In genomic region chr17:76071497-76072148, GRCh38 we compare ENCODE assay signal across 8 cellular contexts. TPM values are rescaled to one million over a fixed set of nuclear protein-coding genes. Genes with fewer than 3 reads are reported as not detected.
DNase-seq lines count a peak whose midpoint lies in the region; ATAC-seq, FAIRE-seq and TF ChIP-seq lines count a peak whose summit lies in the region.

No MANE protein-coding gene starts in this region.

- no peak for TF ChIP-seq RAD21 in A549 (conservative IDR thresholded peaks at IDR 0.05 in 1 of 2, IDR thresholded peaks at IDR 0.05 in 1 of 2)

- no peak for TF ChIP-seq EP300 in A549 (IDR thresholded peaks at IDR 0.05)

- H3K4me3 ChIP-seq in A549 (peak overlapping the region; percentile 82), HFF-Myc (replicated peaks; ENCODE audit: low read depth, low read length) (peak overlapping the region; percentile 61), left lung (peak overlapping the region; percentile 77 to 79), thymus (ENCODE audit: low read length) (peak overlapping the region; percentile 73)

- intact Hi-C loops in left lung (cut with DNase I), result no loop called here

- no peaks in the 10 kb centered on the region for H3K9me3 Mint-ChIP-seq in activated naive CD4-positive, alpha-beta T cell treated with anti-CD3 and anti-CD28 coated beads, Interleukin-2, amount 50 U/mL, for 72 hours

- H3K4me1 ChIP-seq in A549, result peaks cover 33% of the 10 kb centered on the region
- H3K4me1 ChIP-seq in left lung, result peaks cover 19 to 56% of the 10 kb centered on the region in 2 donors
- H3K4me1 ChIP-seq in thymus (ENCODE audit: control insufficient read depth, insufficient read depth, low read length), result peaks cover 14% of the 10 kb centered on the region

- TF ChIP-seq CTCF in A549 (IDR thresholded peaks at IDR 0.05) (no peak), HFF-Myc (IDR thresholded peaks at IDR 0.05; ENCODE audit: low read depth, low read length, missing control alignments) (no peak), left lung (IDR thresholded peaks at IDR 0.05) (no peak)

- CTCF ChIA-PET in A549 (lab: Yijun Ruan, JAX), result interaction anchor here (1.2 to 2.0 kb wide), 3 partner anchors 57 to 208 kb away, joined by 4 to 7 read pairs (median 4); no protein-coding TSS in a partner anchor

- H3K27me3 ChIP-seq in left lung (peaks cover 33 to 34% of the 10 kb centered on the region in 2 donors), thymus (ENCODE audit: control insufficient read depth, insufficient read depth) (peaks cover 32% of the 10 kb centered on the region)

- ATAC-seq in A549 (peak; percentile 1 to 2; a peak in 3 of 6 replicates), left lung (peak; percentile 1), GM19397 (IDR thresholded peaks at IDR 0.05; ENCODE audit: unreplicated experiment) (no peak), HG02970 (IDR thresholded peaks at IDR 0.05; ENCODE audit: low FRiP score, unreplicated experiment) (no peak)
- peak; percentile 76 to 82 for ATAC-seq in activated naive CD4-positive, alpha-beta T cell treated with anti-CD3 and anti-CD28 coated beads, Interleukin-2, amount 50 U/mL, for 72 hours

- no peaks in the 10 kb centered on the region for H3K9me3 ChIP-seq in A549
- H3K9me3 ChIP-seq in left lung, result no peaks in the 10 kb centered on the region
- H3K9me3 ChIP-seq in thymus (ENCODE audit: control insufficient read depth), result no peaks in the 10 kb centered on the region

- no peak for TF ChIP-seq POLR2A in A549 (IDR thresholded peaks at IDR 0.05; ENCODE audit: low read length)

- FAIRE-seq in A549 (lab: Jason Lieb, UNC), result no peak

- H3K27ac Mint-ChIP-seq in activated naive CD4-positive, alpha-beta T cell treated with anti-CD3 and anti-CD28 coated beads, Interleukin-2, amount 50 U/mL, for 72 hours, result peak overlapping the region; percentile 99

- H3K4me2 ChIP-seq in A549, result peak overlapping the region; percentile 86

- 5% methylated on average over 17 of the region's 17 CpGs for WGBS in A549 (ENCODE audit: missing lambda C conversion rate)
- WGBS in thymus, result 32% methylated on average over 17 of the region's 17 CpGs

- POLR2A ChIA-PET in A549 (lab: Yijun Ruan, JAX), result interaction anchor here (1.0 kb wide), 5 partner anchors 15 to 52 kb away, joined by 3 to 4 read pairs (median 4); no protein-coding TSS in a partner anchor

- peaks cover 19 to 22% of the 10 kb centered on the region in 2 donors for H3K36me3 Mint-ChIP-seq in activated naive CD4-positive, alpha-beta T cell treated with anti-CD3 and anti-CD28 coated beads, Interleukin-2, amount 50 U/mL, for 72 hours

- H3K36me3 ChIP-seq in left lung, result peaks cover 0 to 29% of the 10 kb centered on the region in 2 donors
- H3K36me3 ChIP-seq in thymus (ENCODE audit: control insufficient read depth, insufficient read depth), result peaks cover 9% of the 10 kb centered on the region

- DNase-seq in A549 (ENCODE audit: low read depth in 1 of 2, low spot score in 1 of 2), result no peak
- DNase-seq in HFF-Myc (ENCODE audit: extremely low read depth, low read depth), result no peak
- peak; percentile 51 to 71 for DNase-seq in activated naive CD4-positive, alpha-beta T cell treated with anti-CD3 and anti-CD28 coated beads, Interleukin-2, amount 50 U/mL, for 72 hours (ENCODE audit: low spot score in 2 of 2)
- no peak for DNase-seq in left lung
- DNase-seq in putamen (ENCODE audit: low spot score), result no peak

- H3K27ac ChIP-seq in A549, result peak overlapping the region; percentile 87 to 88
- H3K27ac ChIP-seq in left lung, result peak overlapping the region in 1 of 2 donors; percentile 73
- peak overlapping the region; percentile 44 for H3K27ac ChIP-seq in thymus (ENCODE audit: low read depth)

TF ChIP-seq in A549, 52 proteins besides CTCF, POLR2A, EP300 and RAD21:
- TF ChIP-seq CBX8 (IDR thresholded peaks at IDR 0.05), result no peak
- TF ChIP-seq CEBPB (IDR thresholded peaks at IDR 0.05), result no peak
- TF ChIP-seq JUNB (IDR thresholded peaks at IDR 0.05), result no peak
- no peak for TF ChIP-seq NR3C1 (IDR thresholded peaks at IDR 0.05)
- no peak for TF ChIP-seq HOXA7 (CRISPR knock-in tag; IDR thresholded peaks at IDR 0.05)
- TF ChIP-seq TFCP2L1 (CRISPR knock-in tag; IDR thresholded peaks at IDR 0.05), result no peak
- no peak for TF ChIP-seq GATA3 (IDR thresholded peaks at IDR 0.05; ENCODE audit: borderline replicate concordance)
- TF ChIP-seq, protein P1, sequence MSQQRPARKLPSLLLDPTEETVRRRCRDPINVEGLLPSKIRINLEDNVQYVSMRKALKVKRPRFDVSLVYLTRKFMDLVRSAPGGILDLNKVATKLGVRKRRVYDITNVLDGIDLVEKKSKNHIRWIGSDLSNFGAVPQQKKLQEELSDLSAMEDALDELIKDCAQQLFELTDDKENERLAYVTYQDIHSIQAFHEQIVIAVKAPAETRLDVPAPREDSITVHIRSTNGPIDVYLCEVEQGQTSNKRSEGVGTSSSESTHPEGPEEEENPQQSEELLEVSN (IDR thresholded peaks at IDR 0.05; ENCODE audit: borderline replicate concordance, low read depth), result no peak
- TF ChIP-seq, protein P2, sequence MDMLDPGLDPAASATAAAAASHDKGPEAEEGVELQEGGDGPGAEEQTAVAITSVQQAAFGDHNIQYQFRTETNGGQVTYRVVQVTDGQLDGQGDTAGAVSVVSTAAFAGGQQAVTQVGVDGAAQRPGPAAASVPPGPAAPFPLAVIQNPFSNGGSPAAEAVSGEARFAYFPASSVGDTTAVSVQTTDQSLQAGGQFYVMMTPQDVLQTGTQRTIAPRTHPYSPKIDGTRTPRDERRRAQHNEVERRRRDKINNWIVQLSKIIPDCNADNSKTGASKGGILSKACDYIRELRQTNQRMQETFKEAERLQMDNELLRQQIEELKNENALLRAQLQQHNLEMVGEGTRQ (IDR thresholded peaks at IDR 0.05), result no peak

RNA-seq across cellular contexts. Expression of gene SRP68, which starts 0.7 kb away (rescaled TPM):
- 123 and 139 TPM in 2 replicates for polyA plus RNA-seq in A549 (2011; rRNA removed)
- 65.6 and 74.0 TPM in 2 replicates for polyA plus RNA-seq in A549 (2012; cell fraction: cytosol; rRNA removed)
- 52.8 and 87.8 TPM in 2 replicates for polyA plus RNA-seq in A549 (2012; cell fraction: nucleus; rRNA removed)
- 113 to 123 TPM (median 121 TPM) in 3 replicates for polyA plus RNA-seq in A549 (2017; fragmentation: RNase III; extraction: RNeasy Plus Mini Kit Qiagen cat#74134 plus additional on column Dnase treatment)
- polyA minus RNA-seq in A549 (2011; rRNA and poly(A)+ RNA removed), result 72.3 and 73.5 TPM in 2 replicates
- 100 to 1,000 TPM in 1 of 2 donors, 10 to 100 TPM in 1; 78.8 to 162 TPM for total RNA-seq in activated naive CD4-positive, alpha-beta T cell treated with anti-CD3 and anti-CD28 coated beads, Interleukin-2, amount 50 U/mL, for 72 hours
- total RNA-seq in left lung, result 10 to 100 TPM; 61.0 to 72.3 TPM
- 47.6 TPM for polyA plus RNA-seq in thymus

RNA-seq across cellular contexts. Expression of gene GALR2, which starts 3.0 kb away (rescaled TPM):
- polyA plus RNA-seq in A549 (2011; rRNA removed), result 0.32 and 0.38 TPM in 2 replicates
- 1.4 and 2.4 TPM in 2 replicates for polyA plus RNA-seq in A549 (2012; cell fraction: cytosol; rRNA removed)
- 1.7 and 3.3 TPM in 2 replicates for polyA plus RNA-seq in A549 (2012; cell fraction: nucleus; rRNA removed)
- polyA plus RNA-seq in A549 (2017; fragmentation: RNase III; extraction: RNeasy Plus Mini Kit Qiagen cat#74134 plus additional on column Dnase treatment), result 0.44 to 0.60 TPM (median 0.59 TPM) in 3 replicates
- 0.29 and 0.92 TPM in 2 replicates for polyA minus RNA-seq in A549 (2011; rRNA and poly(A)+ RNA removed)
- 10 to 100 TPM in 1 of 2 donors, 1 to 10 TPM in 1; 6.2 to 14.6 TPM for total RNA-seq in activated naive CD4-positive, alpha-beta T cell treated with anti-CD3 and anti-CD28 coated beads, Interleukin-2, amount 50 U/mL, for 72 hours
- under 1 TPM in 1 of 2 donors, not detected in 1; 0.23 TPM for total RNA-seq in left lung
- 0.09 TPM for polyA plus RNA-seq in thymus

RNA-seq across cellular contexts. Expression of gene ZACN, which starts 7.4 kb away (rescaled TPM):
- polyA plus RNA-seq in A549 (2011; rRNA removed) (0.12 TPM in 1 of 2 replicates, not detected in the other), A549 (2017; fragmentation: RNase III; extraction: RNeasy Plus Mini Kit Qiagen cat#74134 plus additional on column Dnase treatment) (0.20 to 0.30 TPM (median 0.21 TPM) in 3 replicates), thymus (10.3 TPM)
- polyA plus RNA-seq in A549 (2012; cell fraction: cytosol; rRNA removed), result 0.03 and 0.04 TPM in 2 replicates
- 0.24 and 0.30 TPM in 2 replicates for polyA plus RNA-seq in A549 (2012; cell fraction: nucleus; rRNA removed)
- polyA minus RNA-seq in A549 (2011; rRNA and poly(A)+ RNA removed), result not detected in 2 replicates
- 10 to 100 TPM in 1 of 2 donors, 1 to 10 TPM in 1; 6.8 to 15.7 TPM for total RNA-seq in activated naive CD4-positive, alpha-beta T cell treated with anti-CD3 and anti-CD28 coated beads, Interleukin-2, amount 50 U/mL, for 72 hours
- under 1 TPM in 1 of 2 donors, not detected in 1; 0.12 TPM for total RNA-seq in left lung

RNA-seq across cellular contexts. Expression of gene EXOC7, which starts 32.0 kb away (rescaled TPM):
- 64.5 and 76.4 TPM in 2 replicates for polyA plus RNA-seq in A549 (2011; rRNA removed)
- polyA plus RNA-seq in A549 (2012; cell fraction: cytosol; rRNA removed), result 50.7 and 57.0 TPM in 2 replicates
- polyA plus RNA-seq in A549 (2012; cell fraction: nucleus; rRNA removed), result 127 and 139 TPM in 2 replicates
- 63.0 to 72.3 TPM (median 71.0 TPM) in 3 replicates for polyA plus RNA-seq in A549 (2017; fragmentation: RNase III; extraction: RNeasy Plus Mini Kit Qiagen cat#74134 plus additional on column Dnase treatment)
- polyA minus RNA-seq in A549 (2011; rRNA and poly(A)+ RNA removed), result 135 and 140 TPM in 2 replicates
- total RNA-seq in activated naive CD4-positive, alpha-beta T cell treated with anti-CD3 and anti-CD28 coated beads, Interleukin-2, amount 50 U/mL, for 72 hours, result 10 to 100 TPM; 85.0 to 91.9 TPM
- total RNA-seq in left lung, result 100 to 1,000 TPM; 114 to 123 TPM
- polyA plus RNA-seq in thymus, result 64.6 TPM

RNA-seq across cellular contexts. Expression of gene EVPL, which starts 44.5 kb away (rescaled TPM):
- polyA plus RNA-seq in A549 (2011; rRNA removed), result 4.0 and 4.1 TPM in 2 replicates
- polyA plus RNA-seq in A549 (2012; cell fraction: cytosol; rRNA removed), result 9.5 and 11.2 TPM in 2 replicates
- 44.4 and 69.3 TPM in 2 replicates for polyA plus RNA-seq in A549 (2012; cell fraction: nucleus; rRNA removed)
- polyA plus RNA-seq in A549 (2017; fragmentation: RNase III; extraction: RNeasy Plus Mini Kit Qiagen cat#74134 plus additional on column Dnase treatment), result 11.2 to 14.6 TPM (median 13.9 TPM) in 3 replicates
- polyA minus RNA-seq in A549 (2011; rRNA and poly(A)+ RNA removed), result 2.5 and 4.9 TPM in 2 replicates
- 1 to 10 TPM in 1 of 2 donors, under 1 TPM in 1; 0.34 to 1.5 TPM for total RNA-seq in activated naive CD4-positive, alpha-beta T cell treated with anti-CD3 and anti-CD28 coated beads, Interleukin-2, amount 50 U/mL, for 72 hours
- total RNA-seq in left lung, result 10 to 100 TPM; 29.1 to 44.8 TPM
- polyA plus RNA-seq in thymus, result 3.9 TPM

Comparison
In these comparisons a context has a peak if more than half of its experiments do, and no peak if none do; other contexts are left out.
1. ATAC-seq: peak in A549 (2 of 2), activated naive CD4-positive, alpha-beta T cell treated with anti-CD3 and anti-CD28 coated beads, Interleukin-2, amount 50 U/mL, for 72 hours (2 of 2) and left lung (single experiment); none in GM19397 (single experiment) and HG02970 (single experiment).
2. DNase-seq: peak in activated naive CD4-positive, alpha-beta T cell treated with anti-CD3 and anti-CD28 coated beads, Interleukin-2, amount 50 U/mL, for 72 hours (2 of 2); none in A549 (0 of 2), HFF-Myc (single experiment), left lung (0 of 2) and putamen (single experiment).
3. RNA of gene GALR2, which starts 3.0 kb away (total RNA-seq): 6.2 to 14.6 TPM in activated naive CD4-positive, alpha-beta T cell treated with anti-CD3 and anti-CD28 coated beads, Interleukin-2, amount 50 U/mL, for 72 hours; 0.23 TPM in left lung; every median in the first group is over 4 times any median in the second.
4. RNA of gene ZACN, which starts 7.4 kb away (total RNA-seq): 6.8 to 15.7 TPM in activated naive CD4-positive, alpha-beta T cell treated with anti-CD3 and anti-CD28 coated beads, Interleukin-2, amount 50 U/mL, for 72 hours; 0.12 TPM in left lung; every median in the first group is over 4 times any median in the second.
5. Peak in every context shown above with its lines, with median percentiles within 50 percentile points of each other: H3K4me3 ChIP-seq.